ENCODE assay signal across 23 cellular contexts in genomic region chr14:32609388-32609787, GRCh38.
"Had no signal": no experiment of that assay in that cellular context is flagged by ENCODE, and none has a peak within 500 bp of the region (broad histone marks: within the 10 kb centered on the region; RNA-seq: fewer than 3 reads in every experiment).

No MANE protein-coding gene starts in this region.

- H3K36me3 Mint-ChIP-seq: natural killer cell had no signal

- FAIRE-seq: colon, kidney had no signal

- H3K9ac ChIP-seq: parathyroid adenoma had no signal

- H3K4me1 ChIP-seq: parathyroid adenoma, prostate gland, uterus had no signal

- H3K4me1 Mint-ChIP-seq: natural killer cell; neural crest cell; stimulated activated naive CD8-positive, alpha-beta T cell treated with anti-CD3 and anti-CD28 coated beads, Interleukin-15, amount 100 ng/mL, for 72 hours had no signal

- H3K9me3 ChIP-seq: gastrocnemius medialis, prostate gland, right atrium auricular region, suprapubic skin, transverse colon, upper lobe of right lung, uterus had no signal

- H3K4me3 ChIP-seq: dorsolateral prefrontal cortex, gastrocnemius medialis, hepatocyte, prostate gland, right atrium auricular region, smooth muscle cell, suprapubic skin, transverse colon, upper lobe of right lung, uterus had no signal

- DNase-seq: dorsolateral prefrontal cortex; effector CD4-positive, alpha-beta T cell; gastrocnemius medialis; kidney; natural killer cell; stimulated activated CD4-positive, alpha-beta T cell treated with anti-CD3 and anti-CD28 coated beads, Interleukin-12 subunit alpha, Interleukin-12 subunit beta, amount 100 ng/mL, for 4 hours; stimulated activated CD4-positive, alpha-beta T cell treated with anti-CD3 and anti-CD28 coated beads, Interleukin-1b, Interleukin-23, amount 100 ng/mL, for 48 hours; stimulated activated CD4-positive, alpha-beta T cell treated with anti-CD3 and anti-CD28 coated beads, Interleukin-4, amount 100 ng/mL, for 1 hour; stimulated activated CD8-positive, alpha-beta memory T cell treated with anti-CD3 and anti-CD28 coated beads, Interleukin-4, amount 100 ng/mL, for 48 hours; stimulated activated naive CD4-positive, alpha-beta T cell; stimulated activated naive CD8-positive, alpha-beta T cell treated with anti-CD3 and anti-CD28 coated beads, Interleukin-15, amount 100 ng/mL, for 72 hours; transverse colon; upper lobe of right lung; uterus had no signal

- ATAC-seq: gastrocnemius medialis; left lobe of liver; natural killer cell; stimulated activated naive CD8-positive, alpha-beta T cell treated with anti-CD3 and anti-CD28 coated beads, Interleukin-15, amount 100 ng/mL, for 72 hours; upper lobe of right lung had no signal

- H3K27ac Mint-ChIP-seq: natural killer cell; stimulated activated naive CD8-positive, alpha-beta T cell treated with anti-CD3 and anti-CD28 coated beads, Interleukin-15, amount 100 ng/mL, for 72 hours had no signal

- H3K36me3 ChIP-seq: gastrocnemius medialis, prostate gland, right atrium auricular region, suprapubic skin, transverse colon, upper lobe of right lung, uterus had no signal

- H3K9me3 Mint-ChIP-seq: natural killer cell; neural crest cell; stimulated activated naive CD8-positive, alpha-beta T cell treated with anti-CD3 and anti-CD28 coated beads, Interleukin-15, amount 100 ng/mL, for 72 hours had no signal

- H3K79me2 ChIP-seq: hepatocyte, parathyroid adenoma had no signal

- H3K4me3 Mint-ChIP-seq: natural killer cell; neural crest cell; stimulated activated naive CD8-positive, alpha-beta T cell treated with anti-CD3 and anti-CD28 coated beads, Interleukin-15, amount 100 ng/mL, for 72 hours had no signal

- H3K27me3 ChIP-seq: dorsolateral prefrontal cortex, gastrocnemius medialis, hepatocyte, right atrium auricular region, suprapubic skin, transverse colon, upper lobe of right lung, uterus had no signal

- H3K27ac ChIP-seq: gastrocnemius medialis, hepatocyte, parathyroid adenoma, prostate gland, right atrium auricular region, suprapubic skin, transverse colon, upper lobe of right lung, uterus had no signal

- H2AFZ ChIP-seq: hepatocyte, parathyroid adenoma had no signal

- H3K4me2 ChIP-seq: hepatocyte, smooth muscle cell had no signal

- H3K27me3 Mint-ChIP-seq: stimulated activated naive CD8-positive, alpha-beta T cell treated with anti-CD3 and anti-CD28 coated beads, Interleukin-15, amount 100 ng/mL, for 72 hours had no signal
